Comparison of ENCODE assay signal across 1 cellular context in the genomic region with DNA sequence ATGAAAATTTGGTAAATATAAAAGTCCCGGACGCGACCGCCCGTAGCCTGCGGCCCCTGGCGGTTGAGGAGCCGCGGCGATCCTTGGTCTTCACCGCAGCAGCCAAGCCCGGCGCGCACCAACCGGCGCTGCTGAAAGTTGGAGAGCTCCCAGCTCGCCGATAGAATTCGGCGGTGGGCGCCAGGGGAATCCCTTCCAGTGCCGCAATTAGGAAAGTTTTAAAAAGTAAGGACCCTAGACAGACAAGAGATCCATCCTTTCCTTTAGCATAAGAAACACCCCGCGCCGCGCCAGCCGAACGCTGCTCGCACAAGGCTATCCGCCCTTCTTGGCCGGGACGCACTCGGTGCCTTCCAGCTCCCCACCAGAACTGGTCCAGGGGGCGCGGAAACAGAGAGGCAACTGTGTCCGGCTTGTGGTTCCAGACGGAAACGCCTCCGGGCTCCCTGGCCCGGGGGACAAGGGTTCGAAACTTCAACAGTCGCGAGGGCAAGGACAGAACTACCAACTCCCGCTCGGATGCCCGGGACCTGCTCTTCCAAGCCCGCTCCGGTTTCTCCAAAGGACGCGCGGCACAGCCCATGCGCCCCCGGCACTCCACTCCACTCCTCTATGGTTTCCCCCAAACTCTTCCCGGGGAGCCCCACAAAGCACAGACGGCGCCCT.
TF ChIP-seq lines count a peak whose summit lies in the region.

No MANE protein-coding gene starts in this region.

TF ChIP-seq in GM23338, 12 proteins besides CTCF, POLR2A, EP300 and RAD21 (continued from another document):
- TF ChIP-seq, protein P1, sequence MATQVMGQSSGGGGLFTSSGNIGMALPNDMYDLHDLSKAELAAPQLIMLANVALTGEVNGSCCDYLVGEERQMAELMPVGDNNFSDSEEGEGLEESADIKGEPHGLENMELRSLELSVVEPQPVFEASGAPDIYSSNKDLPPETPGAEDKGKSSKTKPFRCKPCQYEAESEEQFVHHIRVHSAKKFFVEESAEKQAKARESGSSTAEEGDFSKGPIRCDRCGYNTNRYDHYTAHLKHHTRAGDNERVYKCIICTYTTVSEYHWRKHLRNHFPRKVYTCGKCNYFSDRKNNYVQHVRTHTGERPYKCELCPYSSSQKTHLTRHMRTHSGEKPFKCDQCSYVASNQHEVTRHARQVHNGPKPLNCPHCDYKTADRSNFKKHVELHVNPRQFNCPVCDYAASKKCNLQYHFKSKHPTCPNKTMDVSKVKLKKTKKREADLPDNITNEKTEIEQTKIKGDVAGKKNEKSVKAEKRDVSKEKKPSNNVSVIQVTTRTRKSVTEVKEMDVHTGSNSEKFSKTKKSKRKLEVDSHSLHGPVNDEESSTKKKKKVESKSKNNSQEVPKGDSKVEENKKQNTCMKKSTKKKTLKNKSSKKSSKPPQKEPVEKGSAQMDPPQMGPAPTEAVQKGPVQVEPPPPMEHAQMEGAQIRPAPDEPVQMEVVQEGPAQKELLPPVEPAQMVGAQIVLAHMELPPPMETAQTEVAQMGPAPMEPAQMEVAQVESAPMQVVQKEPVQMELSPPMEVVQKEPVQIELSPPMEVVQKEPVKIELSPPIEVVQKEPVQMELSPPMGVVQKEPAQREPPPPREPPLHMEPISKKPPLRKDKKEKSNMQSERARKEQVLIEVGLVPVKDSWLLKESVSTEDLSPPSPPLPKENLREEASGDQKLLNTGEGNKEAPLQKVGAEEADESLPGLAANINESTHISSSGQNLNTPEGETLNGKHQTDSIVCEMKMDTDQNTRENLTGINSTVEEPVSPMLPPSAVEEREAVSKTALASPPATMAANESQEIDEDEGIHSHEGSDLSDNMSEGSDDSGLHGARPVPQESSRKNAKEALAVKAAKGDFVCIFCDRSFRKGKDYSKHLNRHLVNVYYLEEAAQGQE (IDR thresholded peaks at IDR 0.05; ENCODE audit: unreplicated experiment), result peak; percentile 65
- TF ChIP-seq JUNB (IDR thresholded peaks at IDR 0.05; ENCODE audit: unreplicated experiment), result no peak
- no peak for TF ChIP-seq POLR2AphosphoS5 (IDR thresholded peaks at IDR 0.05; ENCODE audit: low read depth)
